14 cellular contexts compared by ENCODE assay signal in the genomic region with DNA sequence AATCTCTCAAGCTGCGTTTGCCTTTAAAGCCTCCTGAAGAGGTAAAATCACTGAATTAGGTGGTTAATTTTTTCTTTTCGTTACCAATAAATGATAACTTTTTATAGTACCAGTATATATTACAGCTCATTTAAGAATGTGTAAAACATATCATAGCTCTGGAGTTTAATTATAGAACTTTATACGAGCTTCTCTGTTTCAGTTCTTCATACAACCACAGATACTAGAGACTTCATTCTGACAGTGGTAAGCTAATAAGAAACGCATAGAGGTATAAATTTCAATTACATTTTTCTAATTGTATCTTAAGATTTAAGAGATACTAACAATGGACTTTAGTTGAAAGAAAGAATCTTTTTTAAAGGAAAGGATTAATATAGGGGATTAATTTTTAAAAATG.
DNase-seq lines count a peak whose midpoint lies in the region; ATAC-seq, FAIRE-seq and TF ChIP-seq lines count a peak whose summit lies in the region.
"Had no signal": no experiment of that assay in that cellular context is flagged by ENCODE, and none has a peak within 500 bp of the region (broad histone marks: within the 10 kb centered on the region; RNA-seq: fewer than 3 reads in every experiment).

No MANE protein-coding gene starts in this region.

- H3K27me3 ChIP-seq in pancreas, result no peaks in the 10 kb centered on the region
- H3K27me3 ChIP-seq in SJCRH30, result no peaks in the 10 kb centered on the region
- H3K27me3 ChIP-seq: left lung had no signal

- DNase-seq in T-helper 17 cell (no peak), pancreas (no peak), cortex of kidney (lab: John Stamatoyannopoulos, UW) (no peak), SJCRH30 (no peak), islet precursor cell (no peak), ACHN (no peak)
- DNase-seq: CD8-positive, alpha-beta memory T cell; GDM1; left lung; NCI-H1092; NCI-H510A had no signal

- WGBS in pancreas, 2 donors, result 68 to 76% methylated on average over 4 of the region's 4 CpGs

- H3K36me3 ChIP-seq in pancreas, result no peaks in the 10 kb centered on the region
- H3K36me3 ChIP-seq in SJCRH30, result no peaks in the 10 kb centered on the region; the same call in 1 of the 2 replicates
- H3K36me3 ChIP-seq: left lung had no signal

- ATAC-seq in GM19035 (IDR thresholded peaks at IDR 0.05; ENCODE audit: unreplicated experiment), result peak; percentile 54
- ATAC-seq in HG02973 (IDR thresholded peaks at IDR 0.05; ENCODE audit: unreplicated experiment), result peak; percentile 41
- no peak for ATAC-seq in T-helper 17 cell
- ATAC-seq in pancreas, result no peak
- ATAC-seq: left lung had no signal

- H3K4me3 Mint-ChIP-seq in T-helper 17 cell, result no peak overlapping the region
- H3K4me3 Mint-ChIP-seq: activated naive CD4-positive, alpha-beta T cell treated with anti-CD3 and anti-CD28 coated beads, Interleukin-2, amount 50 U/mL, for 24 hours had no signal

- TF ChIP-seq CTCF in pancreas (IDR thresholded peaks at IDR 0.05), result no peak

- H3K36me3 Mint-ChIP-seq in T-helper 17 cell (ENCODE audit: low read depth), result peaks cover 3% of the 10 kb centered on the region
- H3K36me3 Mint-ChIP-seq: activated naive CD4-positive, alpha-beta T cell treated with anti-CD3 and anti-CD28 coated beads, Interleukin-2, amount 50 U/mL, for 24 hours; CD8-positive, alpha-beta memory T cell had no signal

- no peaks in the 10 kb centered on the region for H3K27me3 Mint-ChIP-seq in T-helper 17 cell
- H3K27me3 Mint-ChIP-seq: activated naive CD4-positive, alpha-beta T cell treated with anti-CD3 and anti-CD28 coated beads, Interleukin-2, amount 50 U/mL, for 24 hours; CD8-positive, alpha-beta memory T cell had no signal

- H3K9me3 ChIP-seq in T-helper 17 cell (ENCODE audit: control insufficient read depth, low read length, poor library complexity, severe bottlenecking), result no peaks in the 10 kb centered on the region
- no peaks in the 10 kb centered on the region for H3K9me3 ChIP-seq in pancreas
- H3K9me3 ChIP-seq in SJCRH30 (replicated peaks), result 0 out of 2 replicates have a peak, but pooled peaks cover 2% of the 10 kb centered on the region
- H3K9me3 ChIP-seq: left lung had no signal

- H3K27ac Mint-ChIP-seq in T-helper 17 cell, result peak overlapping the region; percentile 63
- H3K27ac Mint-ChIP-seq: activated naive CD4-positive, alpha-beta T cell treated with anti-CD3 and anti-CD28 coated beads, Interleukin-2, amount 50 U/mL, for 24 hours had no signal

- FAIRE-seq in pancreas (lab: Jason Lieb, UNC), result peak; percentile 72

- H3K4me1 Mint-ChIP-seq in T-helper 17 cell, result peaks cover 17% of the 10 kb centered on the region

- H3K4me1 ChIP-seq in pancreas (peaks cover 0 to 13% (median 7%) of the 10 kb centered on the region in 3 donors), SJCRH30 (peaks cover 13% of the 10 kb centered on the region)

- in situ Hi-C loops in ACHN (cut with HindIII; ENCODE audit: low pct_ligation_motif_present, low pct_unique_long_range_greater_than_20kb, low sequenced_read_pairs), result no loop called here

- H3K27ac ChIP-seq in pancreas (no peak overlapping the region), SJCRH30 (no peak overlapping the region)
- H3K27ac ChIP-seq: left lung had no signal

- intact Hi-C loops in pancreas (cut with DNase I), result no loop called here

- H3K4me3 ChIP-seq in pancreas, result no peak overlapping the region
- no peak overlapping the region for H3K4me3 ChIP-seq in SJCRH30
- H3K4me3 ChIP-seq: left lung had no signal

Comparison
In these comparisons a context has a peak if more than half of its experiments do, and no peak if none do; other contexts are left out.
1. ATAC-seq: peak in GM19035 (single experiment) and HG02973 (single experiment); none in T-helper 17 cell (single experiment) and pancreas (0 of 4).